8 cellular contexts compared by ENCODE assay signal in genomic region chr19:17125052-17125727, GRCh38. TPM values are rescaled to one million over a fixed set of nuclear protein-coding genes. Genes with fewer than 3 reads are reported as not detected.
DNase-seq lines count a peak whose midpoint lies in the region; ATAC-seq and TF ChIP-seq lines count a peak whose summit lies in the region.

No MANE protein-coding gene starts in this region.

- H3K4me3 ChIP-seq in SU-DHL-6 (ENCODE audit: insufficient read depth, low read length, poor library complexity, severe bottlenecking): peak overlapping the region; percentile 48
- no peak overlapping the region for H3K4me3 ChIP-seq in esophagus (ENCODE audit: low read depth in 1 of 2, low read length in 2 of 2)
- peak overlapping the region in 1 of 3 donors; percentile 5 for H3K4me3 ChIP-seq in skeletal muscle tissue (ENCODE audit: low read length in 3 of 3)

- peak; percentile 57 for ATAC-seq in HG02981 (IDR thresholded peaks at IDR 0.05; ENCODE audit: unreplicated experiment)

- H3K27me3 ChIP-seq in SU-DHL-6 (ENCODE audit: low read length) (no peaks in the 10 kb centered on the region), esophagus (ENCODE audit: control insufficient read depth in 1 of 2, insufficient read depth in 2 of 2, low read length in 2 of 2) (no peaks in the 10 kb centered on the region), skeletal muscle tissue (ENCODE audit: control insufficient read depth in 3 of 3, insufficient read depth in 3 of 3, low read length in 3 of 3) (no peaks in the 10 kb centered on the region)

- TF ChIP-seq CTCF in SU-DHL-6 (IDR thresholded peaks at IDR 0.05; ENCODE audit: insufficient read depth, low read length, poor library complexity, severe bottlenecking): no peak

- H3K9me2 ChIP-seq in SU-DHL-6 (replicated peaks; ENCODE audit: insufficient read depth, low read length): no peaks in the 10 kb centered on the region

- no peaks in the 10 kb centered on the region for H4K20me1 ChIP-seq in SU-DHL-6 (ENCODE audit: low read depth, low read length)

- H3K27ac ChIP-seq in SU-DHL-6 (ENCODE audit: low read depth, low read length) (peak overlapping the region; percentile 99), esophagus (ENCODE audit: low read depth in 2 of 2, low read length in 1 of 2) (peak overlapping the region; percentile 38 to 75), skeletal muscle tissue (ENCODE audit: low read depth, low read length) (peak overlapping the region; percentile 72)

- WGBS in esophagus, 2 donors: 58 to 65% methylated on average over 10 of the region's 10 CpGs

- H3K36me3 ChIP-seq in SU-DHL-6 (ENCODE audit: low read length) (no peaks in the 10 kb centered on the region), esophagus (ENCODE audit: control insufficient read depth in 2 of 2, insufficient read depth in 2 of 2, low read length in 1 of 2) (peaks cover 0 to 3% of the 10 kb centered on the region in 2 donors), skeletal muscle tissue (ENCODE audit: control insufficient read depth in 3 of 3, insufficient read depth in 3 of 3, low read length in 3 of 3) (peaks cover 0 to 2% (median 0%) of the 10 kb centered on the region in 3 donors)

- no peaks in the 10 kb centered on the region for H3K9me3 ChIP-seq in SU-DHL-6 (ENCODE audit: insufficient read depth, low read length)
- no peaks in the 10 kb centered on the region for H3K9me3 ChIP-seq in esophagus (ENCODE audit: control insufficient read depth in 2 of 2, insufficient read depth in 1 of 2, low read depth in 1 of 2, low read length in 1 of 2)
- H3K9me3 ChIP-seq in skeletal muscle tissue (ENCODE audit: control insufficient read depth in 3 of 3, low read length in 3 of 3): no peaks in the 10 kb centered on the region

- peaks cover 38% of the 10 kb centered on the region for H3F3A ChIP-seq in SU-DHL-6 (ENCODE audit: insufficient read depth)

- H3K9ac ChIP-seq in SU-DHL-6 (ENCODE audit: low read length) (peak overlapping the region; percentile 68), skeletal muscle tissue (ENCODE audit: low read depth in 1 of 3, low read length in 3 of 3) (peak overlapping the region in 2 of 3 donors; percentile 23 to 54)

- peak overlapping the region; percentile 67 for H3K4me2 ChIP-seq in SU-DHL-6 (ENCODE audit: low read depth, low read length, poor library complexity, severe bottlenecking)

- peaks cover 26% of the 10 kb centered on the region for H3K79me2 ChIP-seq in SU-DHL-6 (ENCODE audit: insufficient read depth, low read length)

- H2AFZ ChIP-seq in SU-DHL-6 (ENCODE audit: low read depth, low read length, severe bottlenecking): peak overlapping the region; percentile 54

- peak; percentile 9 for DNase-seq in stimulated activated CD4-positive, alpha-beta T cell treated with anti-CD3 and anti-CD28 coated beads, Interleukin-2, amount 100 ng/mL, for 4 hours (ENCODE audit: low read depth)
- DNase-seq in stimulated activated CD4-positive, alpha-beta T cell treated with anti-CD3 and anti-CD28 coated beads, Interleukin-4, amount 100 ng/mL, for 1 hour: no peak
- DNase-seq in NCI-H146 treated with DMSO at 0.1 percent for 48 hours (lab: John Stamatoyannopoulos, UW; ENCODE audit: unreplicated experiment): no peak
- DNase-seq in COLO668 (lab: John Stamatoyannopoulos, UW; ENCODE audit: unreplicated experiment): no peak

- peaks cover 0 to 2% of the 10 kb centered on the region in 2 donors for H3K4me1 ChIP-seq in esophagus (ENCODE audit: control insufficient read depth in 2 of 2, insufficient read depth in 2 of 2, low read length in 1 of 2)
- H3K4me1 ChIP-seq in skeletal muscle tissue (ENCODE audit: control insufficient read depth in 3 of 3, insufficient read depth in 3 of 3, low read length in 3 of 3): peaks cover 0 to 11% (median 10%) of the 10 kb centered on the region in 3 donors

RNA-seq across cellular contexts. Expression of gene MYO9B, which starts 49.6 kb away (rescaled TPM):
- polyA plus RNA-seq in esophagus: 10 to 100 TPM; 24.2 to 41.2 TPM
- total RNA-seq in skeletal muscle tissue: 12.5 TPM

RNA-seq across cellular contexts. Expression of gene HAUS8, which starts 49.9 kb away (rescaled TPM):
- polyA plus RNA-seq in esophagus: 1 to 10 TPM; 7.8 to 9.3 TPM
- total RNA-seq in skeletal muscle tissue: 2.6 TPM
